Comparison of ENCODE assay signal across 8 cellular contexts in genomic region chr12:110468212-110469048, GRCh38. TPM values are rescaled to one million over a fixed set of nuclear protein-coding genes. Genes with fewer than 3 reads are reported as not detected.
DNase-seq lines count a peak whose midpoint lies in the region; ATAC-seq and TF ChIP-seq lines count a peak whose summit lies in the region.

Gene FAM216A (plus strand): TSS chr12:110468845. CDS start chr12:110468876, 31 bp downstream.
Gene GPN3 (minus strand): TSS chr12:110468257. CDS start chr12:110468203, 54 bp downstream.

- peak; percentile 77 for ATAC-seq in HG02678 (IDR thresholded peaks at IDR 0.05; ENCODE audit: unreplicated experiment)
- ATAC-seq in activated naive CD8-positive, alpha-beta T cell treated with anti-CD3 and anti-CD28 coated beads, Interleukin-2, amount 10 ng/mL, durations not matched to agents 7 days and 5 days (ENCODE audit: low read depth), result peak; percentile 84

- H3F3A ChIP-seq in SU-DHL-6 (ENCODE audit: insufficient read depth), result peaks cover 8% of the 10 kb centered on the region; the same call in 1 of the 2 replicates

- H3K79me2 ChIP-seq in SU-DHL-6 (ENCODE audit: insufficient read depth, low read length), result peaks cover 64% of the 10 kb centered on the region

- H3K4me3 ChIP-seq in SU-DHL-6 (ENCODE audit: insufficient read depth, low read length, poor library complexity, severe bottlenecking) (peak within 1 kb of the TSS; percentile 100), thyroid gland (replicated peaks in 1 of 3) (peak within 1 kb of the TSS; percentile 79 to 90 (median 84))

- 0 to 1% methylated on average over 35 to 59 of the region's 79 CpGs for whole genome bisulfite sequencing in thyroid gland, 2 donors

- peaks cover 13% of the 10 kb centered on the region for H3K36me3 Mint-ChIP-seq in activated naive CD8-positive, alpha-beta T cell treated with anti-CD3 and anti-CD28 coated beads, Interleukin-2, amount 10 ng/mL, durations not matched to agents 7 days and 5 days
- peaks cover 4% of the 10 kb centered on the region for H3K36me3 Mint-ChIP-seq in osteocyte (ENCODE audit: unreplicated experiment)

- H3K27me3 Mint-ChIP-seq in activated naive CD8-positive, alpha-beta T cell treated with anti-CD3 and anti-CD28 coated beads, Interleukin-2, amount 10 ng/mL, durations not matched to agents 7 days and 5 days, result no peaks in the 10 kb centered on the region
- H3K27me3 Mint-ChIP-seq in osteocyte (ENCODE audit: unreplicated experiment), result no peaks in the 10 kb centered on the region

- DNase-seq in NCI-H128 (lab: John Stamatoyannopoulos, UW; ENCODE audit: unreplicated experiment) (peak; percentile 98), head of caudate nucleus (peak; percentile 93 to 99 (median 97)), osteocyte (ENCODE audit: extremely low spot score, unreplicated experiment) (peak; percentile 98), thyroid gland (peak; percentile 96 to 98)
- DNase-seq in activated naive CD8-positive, alpha-beta T cell treated with anti-CD3 and anti-CD28 coated beads, Interleukin-2, amount 10 ng/mL, durations not matched to agents 7 days and 5 days, result peak; percentile 94

- H4K20me1 ChIP-seq in SU-DHL-6 (ENCODE audit: low read depth, low read length), result no peaks in the 10 kb centered on the region

- no peaks in the 10 kb centered on the region for H3K9me3 Mint-ChIP-seq in activated naive CD8-positive, alpha-beta T cell treated with anti-CD3 and anti-CD28 coated beads, Interleukin-2, amount 10 ng/mL, durations not matched to agents 7 days and 5 days
- H3K9me3 Mint-ChIP-seq in osteocyte (ENCODE audit: unreplicated experiment), result no peaks in the 10 kb centered on the region

- peak within 1 kb of the TSS; percentile 82 for H2AFZ ChIP-seq in SU-DHL-6 (ENCODE audit: low read depth, low read length, severe bottlenecking)

- peak within 1 kb of the TSS; percentile 98 for H3K4me3 Mint-ChIP-seq in activated naive CD8-positive, alpha-beta T cell treated with anti-CD3 and anti-CD28 coated beads, Interleukin-2, amount 10 ng/mL, durations not matched to agents 7 days and 5 days
- peak within 1 kb of the TSS; percentile 100 for H3K4me3 Mint-ChIP-seq in osteocyte (ENCODE audit: unreplicated experiment)

- peaks cover 30% of the 10 kb centered on the region for H3K4me1 Mint-ChIP-seq in activated naive CD8-positive, alpha-beta T cell treated with anti-CD3 and anti-CD28 coated beads, Interleukin-2, amount 10 ng/mL, durations not matched to agents 7 days and 5 days
- H3K4me1 Mint-ChIP-seq in osteocyte (ENCODE audit: unreplicated experiment), result peaks cover 29% of the 10 kb centered on the region

- TF ChIP-seq CTCF in SU-DHL-6 (IDR thresholded peaks at IDR 0.05; ENCODE audit: insufficient read depth, low read length, poor library complexity, severe bottlenecking) (no peak), osteocyte (IDR thresholded peaks at IDR 0.05) (no peak), thyroid gland (IDR thresholded peaks at IDR 0.05) (no peak)

- intact Hi-C loops in head of caudate nucleus (cut with DNase I), result loop anchor here (1.0 to 5.0 kb wide), 2 partner anchors 34 to 114 kb away; partner anchors contain the start of genes PPTC7, RAD9B and VPS29
- intact Hi-C loops in thyroid gland (cut with DNase I), result loop anchor here (5.0 kb wide), 2 partner anchors 34 to 134 kb away; partner anchors contain the start of genes RAD9B and VPS29

- H3K27ac ChIP-seq in SU-DHL-6 (ENCODE audit: low read depth, low read length), result peak within 1 kb of the TSS; percentile 88
- peak within 1 kb of the TSS; percentile 70 to 94 (median 73) for H3K27ac ChIP-seq in thyroid gland

- H3K36me3 ChIP-seq in SU-DHL-6 (ENCODE audit: low read length) (peaks cover under 1% of the 10 kb centered on the region; the same call in 1 of the 2 replicates), thyroid gland (peaks cover 0 to 3% of the 10 kb centered on the region in 2 donors)

- TF ChIP-seq POLR2A in GM10847 (IDR thresholded peaks at IDR 0.05; ENCODE audit: extremely low read depth, insufficient read length) (peak; percentile 64), thyroid gland (IDR thresholded peaks at IDR 0.05) (peak in 1 of 2 donors; percentile 82)

- H3K4me2 ChIP-seq in SU-DHL-6 (ENCODE audit: low read depth, low read length, poor library complexity, severe bottlenecking), result peak within 1 kb of the TSS; percentile 100

- peak within 1 kb of the TSS; percentile 92 for H3K27ac Mint-ChIP-seq in activated naive CD8-positive, alpha-beta T cell treated with anti-CD3 and anti-CD28 coated beads, Interleukin-2, amount 10 ng/mL, durations not matched to agents 7 days and 5 days
- H3K27ac Mint-ChIP-seq in osteocyte (ENCODE audit: unreplicated experiment), result peak within 1 kb of the TSS; percentile 92

- POLR2A ChIA-PET in activated naive CD8-positive, alpha-beta T cell treated with anti-CD3 and anti-CD28 coated beads, Interleukin-2, amount 10 ng/mL, durations not matched to agents 7 days and 5 days (lab: Charles Lee), result interaction anchor here (0.5 to 3.2 kb wide), 29 partner anchors 10 to 469 kb away, joined by 3 to 87 read pairs (median 4); partner anchors contain the start of genes ANKRD13A, ARPC3, ATP2A2 and PPP1CC

- H3K27me3 ChIP-seq in SU-DHL-6 (ENCODE audit: low read length) (no peaks in the 10 kb centered on the region), thyroid gland (no peaks in the 10 kb centered on the region)

- H3K9me3 ChIP-seq in SU-DHL-6 (ENCODE audit: insufficient read depth, low read length), result no peaks in the 10 kb centered on the region
- no peaks in the 10 kb centered on the region for H3K9me3 ChIP-seq in thyroid gland

- H3K9ac ChIP-seq in SU-DHL-6 (ENCODE audit: low read length), result peak within 1 kb of the TSS; percentile 98

- no peaks in the 10 kb centered on the region for H3K9me2 ChIP-seq in SU-DHL-6 (replicated peaks; ENCODE audit: insufficient read depth, low read length)

- H3K4me1 ChIP-seq in thyroid gland, result peaks cover 20 to 21% of the 10 kb centered on the region in 2 donors

RNA-seq across cellular contexts. Expression of gene FAM216A, which starts in this region (rescaled TPM):
- 10 to 100 TPM; 20.0 to 21.6 TPM for total RNA-seq in activated naive CD8-positive, alpha-beta T cell treated with anti-CD3 and anti-CD28 coated beads, Interleukin-2, amount 10 ng/mL, durations not matched to agents 7 days and 5 days
- total RNA-seq in osteocyte (8.3 and 8.4 TPM in 2 replicates), thyroid gland (10 to 100 TPM in 1 of 4 donors, 1 to 10 TPM in 3; 2.6 to 10.1 (median 5.5) TPM)

RNA-seq across cellular contexts. Expression of gene GPN3, which starts in this region (rescaled TPM):
- total RNA-seq in activated naive CD8-positive, alpha-beta T cell treated with anti-CD3 and anti-CD28 coated beads, Interleukin-2, amount 10 ng/mL, durations not matched to agents 7 days and 5 days, result 10 to 100 TPM; 22.9 to 23.4 TPM
- total RNA-seq in osteocyte (16.4 and 18.9 TPM in 2 replicates), thyroid gland (10 to 100 TPM; 17.1 to 23.6 (median 17.9) TPM)

Comparison
In these comparisons a context has a peak if more than half of its experiments do, and no peak if none do; other contexts are left out.
1. Peak in every context shown above with its lines: DNase-seq, ATAC-seq, H3K4me3 ChIP-seq and H3K27ac ChIP-seq.